In the genomic region with DNA sequence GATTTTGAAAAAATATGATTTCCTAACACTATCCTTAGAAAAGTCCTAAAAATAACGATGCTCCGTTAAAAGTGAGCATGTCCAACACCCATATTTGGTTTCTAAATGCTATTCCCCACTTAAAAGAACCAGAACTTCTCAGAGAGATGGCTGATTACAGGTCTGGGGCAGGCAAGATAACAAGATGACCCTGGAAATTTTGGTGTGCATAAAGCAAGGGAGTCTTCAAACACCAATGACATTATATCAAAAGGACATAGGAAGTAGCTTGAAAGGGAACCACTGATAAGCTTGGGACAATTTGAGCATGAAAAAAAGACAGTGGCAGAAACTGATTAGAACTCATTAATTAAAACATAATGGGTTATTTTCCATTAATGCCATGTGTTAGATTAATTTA, we compare ENCODE assay signal across 1 cellular context.
TF ChIP-seq lines count a peak whose summit lies in the region.

No MANE protein-coding gene starts in this region.

TF ChIP-seq in K562, 482 proteins besides CTCF, POLR2A, EP300 and RAD21 (continued from another document and continues in another):
- TF ChIP-seq, protein P1, sequence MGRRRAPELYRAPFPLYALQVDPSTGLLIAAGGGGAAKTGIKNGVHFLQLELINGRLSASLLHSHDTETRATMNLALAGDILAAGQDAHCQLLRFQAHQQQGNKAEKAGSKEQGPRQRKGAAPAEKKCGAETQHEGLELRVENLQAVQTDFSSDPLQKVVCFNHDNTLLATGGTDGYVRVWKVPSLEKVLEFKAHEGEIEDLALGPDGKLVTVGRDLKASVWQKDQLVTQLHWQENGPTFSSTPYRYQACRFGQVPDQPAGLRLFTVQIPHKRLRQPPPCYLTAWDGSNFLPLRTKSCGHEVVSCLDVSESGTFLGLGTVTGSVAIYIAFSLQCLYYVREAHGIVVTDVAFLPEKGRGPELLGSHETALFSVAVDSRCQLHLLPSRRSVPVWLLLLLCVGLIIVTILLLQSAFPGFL (CRISPR knock-in tag; IDR thresholded peaks at IDR 0.05), result no peak
- TF ChIP-seq HDAC2 (IDR thresholded peaks at IDR 0.05) (0 out of 2 replicates have a peak, but pooled peaks have one; percentile 54), ETS2 (tag; IDR thresholded peaks at IDR 0.05; ENCODE audit: borderline replicate concordance, poor library complexity, severe bottlenecking) (no peak), KAT8 (IDR thresholded peaks at IDR 0.05; ENCODE audit: low read depth) (no peak), PML (IDR thresholded peaks at IDR 0.05; ENCODE audit: low read length) (peak; percentile 82), KHSRP (IDR thresholded peaks at IDR 0.05) (no peak), SMARCA4 (IDR thresholded peaks at IDR 0.05) (peak; percentile 70), NR2C1 (IDR thresholded peaks at IDR 0.05) (peak; percentile 31; the same call in 1 of the 2 replicates), NR2C1 (tag; IDR thresholded peaks at IDR 0.05) (no peak), TCF7 (IDR thresholded peaks at IDR 0.05; ENCODE audit: borderline replicate concordance) (peak; percentile 46; the same call in 1 of the 2 replicates), CBFA2T3 (IDR thresholded peaks at IDR 0.05) (peak; percentile 89), RBM15 (IDR thresholded peaks at IDR 0.05; ENCODE audit: insufficient read depth, low read length) (no peak), KDM1A (IDR thresholded peaks at IDR 0.05) (peak; percentile 85 to 86), ZNF668 (CRISPR knock-in tag; IDR thresholded peaks at IDR 0.05) (no peak), CREM (IDR thresholded peaks at IDR 0.05; ENCODE audit: low read depth) (0 out of 2 replicates have a peak, but pooled peaks have one; percentile 19), SOX6 (IDR thresholded peaks at IDR 0.05) (peak; percentile 62), RCOR1 (IDR thresholded peaks at IDR 0.05; ENCODE audit: borderline replicate concordance in 1 of 2, low read depth in 2 of 2, low read length in 2 of 2) (peak; percentile 22 to 90; a peak in 3 of 4 replicates), TBL1XR1 (IDR thresholded peaks at IDR 0.05; ENCODE audit: low read length in 2 of 2) (peak in 1 of 2 experiments; percentile 63; a peak in 2 of 4 replicates), CCNT2 (IDR thresholded peaks at IDR 0.05; ENCODE audit: borderline replicate concordance, extremely low read depth, insufficient read length, low read depth, low read length) (no peak), HNRNPL (IDR thresholded peaks at IDR 0.05; ENCODE audit: low read depth, low read length) (no peak), NCOR1 (IDR thresholded peaks at IDR 0.05) (peak; percentile 67), RBFOX2 (IDR thresholded peaks at IDR 0.05; ENCODE audit: low read depth, low read length) (no peak), LCOR (CRISPR knock-in tag; IDR thresholded peaks at IDR 0.05) (no peak), HNRNPH1 (optimal IDR thresholded peaks at IDR 0.05; ENCODE audit: low read depth, low read length) (no peak), ZSCAN32 (CRISPR knock-in tag; IDR thresholded peaks at IDR 0.05) (no peak), POLR3A (IDR thresholded peaks at IDR 0.05; ENCODE audit: borderline replicate concordance, extremely low read depth, insufficient read depth, insufficient read length) (no peak), FOXM1 (IDR thresholded peaks at IDR 0.05; ENCODE audit: low read depth) (peak; percentile 56; the same call in 1 of the 2 replicates), FOXM1 (CRISPR knock-in tag; IDR thresholded peaks at IDR 0.05; ENCODE audit: low read depth) (no peak), LEF1 (IDR thresholded peaks at IDR 0.05) (0 out of 2 replicates have a peak, but pooled peaks have one; percentile 38), ZNF584 (CRISPR knock-in tag; IDR thresholded peaks at IDR 0.05; ENCODE audit: low read depth) (no peak), DPF2 (IDR thresholded peaks at IDR 0.05) (peak; percentile 65; the same call in 1 of the 2 replicates), ESRRA (IDR thresholded peaks at IDR 0.05; ENCODE audit: borderline replicate concordance, low read depth) (peak; percentile 19; the same call in 1 of the 2 replicates), XRCC5 (IDR thresholded peaks at IDR 0.05; ENCODE audit: low read depth, low read length) (no peak), CBFA2T2 (conservative IDR thresholded peaks at IDR 0.05) (peak; percentile 79), HCFC1 (IDR thresholded peaks at IDR 0.05; ENCODE audit: low read depth, low read length) (no peak), POLR2AphosphoS5 (IDR thresholded peaks at IDR 0.05; ENCODE audit: control insufficient read depth, insufficient read depth, low read depth, low read length) (peak; percentile 62; the same call in 1 of the 2 replicates), TRIM24 (IDR thresholded peaks at IDR 0.05) (peak in 1 of 2 experiments; percentile 46; a peak in 1 of 4 replicates), ZNF12 (CRISPR knock-in tag; IDR thresholded peaks at IDR 0.05) (no peak), MAFG (tag; conservative IDR thresholded peaks at IDR 0.05) (no peak), ZNF121 (CRISPR knock-in tag; conservative IDR thresholded peaks at IDR 0.05) (no peak), MAFF (IDR thresholded peaks at IDR 0.05; ENCODE audit: low read length) (no peak), ARNT (IDR thresholded peaks at IDR 0.05) (no peak), NEUROD1 (IDR thresholded peaks at IDR 0.05; ENCODE audit: borderline replicate concordance, low read depth, low read length, partially characterized antibody) (no peak), TCF3 (CRISPR knock-in tag; IDR thresholded peaks at IDR 0.05) (peak; percentile 76), SIN3B (IDR thresholded peaks at IDR 0.05; ENCODE audit: low read depth) (no peak), TEAD4 (IDR thresholded peaks at IDR 0.05; ENCODE audit: low read length) (peak; percentile 90), TEAD4 (CRISPR knock-in tag; IDR thresholded peaks at IDR 0.05; ENCODE audit: borderline replicate concordance) (no peak), IFI16 (CRISPR knock-in tag; IDR thresholded peaks at IDR 0.05) (no peak), ADNP (tag; IDR thresholded peaks at IDR 0.05) (0 out of 2 replicates have a peak, but pooled peaks have one; percentile 43), FOXP1 (CRISPR knock-in tag; IDR thresholded peaks at IDR 0.05) (no peak), MXI1 (IDR thresholded peaks at IDR 0.05; ENCODE audit: low read depth, low read length) (no peak), ZNF133 (CRISPR knock-in tag; IDR thresholded peaks at IDR 0.05) (no peak), BHLHE40 (IDR thresholded peaks at IDR 0.05; ENCODE audit: low read length) (no peak), SAP30 (IDR thresholded peaks at IDR 0.05; ENCODE audit: borderline replicate concordance, insufficient read depth, low read depth, low read length, poor library complexity, severe bottlenecking) (no peak), ZFP1 (CRISPR knock-in tag; IDR thresholded peaks at IDR 0.05) (no peak), TAL1 (IDR thresholded peaks at IDR 0.05) (peak; percentile 75)
- TF ChIP-seq, protein P2, sequence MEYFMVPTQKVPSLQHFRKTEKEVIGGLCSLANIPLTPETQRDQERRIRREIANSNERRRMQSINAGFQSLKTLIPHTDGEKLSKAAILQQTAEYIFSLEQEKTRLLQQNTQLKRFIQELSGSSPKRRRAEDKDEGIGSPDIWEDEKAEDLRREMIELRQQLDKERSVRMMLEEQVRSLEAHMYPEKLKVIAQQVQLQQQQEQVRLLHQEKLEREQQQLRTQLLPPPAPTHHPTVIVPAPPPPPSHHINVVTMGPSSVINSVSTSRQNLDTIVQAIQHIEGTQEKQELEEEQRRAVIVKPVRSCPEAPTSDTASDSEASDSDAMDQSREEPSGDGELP (CRISPR knock-in tag; IDR thresholded peaks at IDR 0.05; ENCODE audit: borderline replicate concordance), result no peak
- TF ChIP-seq, protein P3, sequence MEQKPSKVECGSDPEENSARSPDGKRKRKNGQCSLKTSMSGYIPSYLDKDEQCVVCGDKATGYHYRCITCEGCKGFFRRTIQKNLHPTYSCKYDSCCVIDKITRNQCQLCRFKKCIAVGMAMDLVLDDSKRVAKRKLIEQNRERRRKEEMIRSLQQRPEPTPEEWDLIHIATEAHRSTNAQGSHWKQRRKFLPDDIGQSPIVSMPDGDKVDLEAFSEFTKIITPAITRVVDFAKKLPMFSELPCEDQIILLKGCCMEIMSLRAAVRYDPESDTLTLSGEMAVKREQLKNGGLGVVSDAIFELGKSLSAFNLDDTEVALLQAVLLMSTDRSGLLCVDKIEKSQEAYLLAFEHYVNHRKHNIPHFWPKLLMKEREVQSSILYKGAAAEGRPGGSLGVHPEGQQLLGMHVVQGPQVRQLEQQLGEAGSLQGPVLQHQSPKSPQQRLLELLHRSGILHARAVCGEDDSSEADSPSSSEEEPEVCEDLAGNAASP (IDR thresholded peaks at IDR 0.05), result no peak
- TF ChIP-seq, protein P4, sequence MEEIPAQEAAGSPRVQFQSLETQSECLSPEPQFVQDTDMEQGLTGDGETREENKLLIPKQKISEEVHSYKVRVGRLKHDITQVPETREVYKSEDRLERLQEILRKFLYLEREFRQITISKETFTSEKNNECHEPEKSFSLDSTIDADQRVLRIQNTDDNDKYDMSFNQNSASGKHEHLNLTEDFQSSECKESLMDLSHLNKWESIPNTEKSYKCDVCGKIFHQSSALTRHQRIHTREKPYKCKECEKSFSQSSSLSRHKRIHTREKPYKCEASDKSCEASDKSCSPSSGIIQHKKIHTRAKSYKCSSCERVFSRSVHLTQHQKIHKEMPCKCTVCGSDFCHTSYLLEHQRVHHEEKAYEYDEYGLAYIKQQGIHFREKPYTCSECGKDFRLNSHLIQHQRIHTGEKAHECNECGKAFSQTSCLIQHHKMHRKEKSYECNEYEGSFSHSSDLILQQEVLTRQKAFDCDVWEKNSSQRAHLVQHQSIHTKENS (CRISPR knock-in tag; IDR thresholded peaks at IDR 0.05), result no peak
- TF ChIP-seq, protein P5, sequence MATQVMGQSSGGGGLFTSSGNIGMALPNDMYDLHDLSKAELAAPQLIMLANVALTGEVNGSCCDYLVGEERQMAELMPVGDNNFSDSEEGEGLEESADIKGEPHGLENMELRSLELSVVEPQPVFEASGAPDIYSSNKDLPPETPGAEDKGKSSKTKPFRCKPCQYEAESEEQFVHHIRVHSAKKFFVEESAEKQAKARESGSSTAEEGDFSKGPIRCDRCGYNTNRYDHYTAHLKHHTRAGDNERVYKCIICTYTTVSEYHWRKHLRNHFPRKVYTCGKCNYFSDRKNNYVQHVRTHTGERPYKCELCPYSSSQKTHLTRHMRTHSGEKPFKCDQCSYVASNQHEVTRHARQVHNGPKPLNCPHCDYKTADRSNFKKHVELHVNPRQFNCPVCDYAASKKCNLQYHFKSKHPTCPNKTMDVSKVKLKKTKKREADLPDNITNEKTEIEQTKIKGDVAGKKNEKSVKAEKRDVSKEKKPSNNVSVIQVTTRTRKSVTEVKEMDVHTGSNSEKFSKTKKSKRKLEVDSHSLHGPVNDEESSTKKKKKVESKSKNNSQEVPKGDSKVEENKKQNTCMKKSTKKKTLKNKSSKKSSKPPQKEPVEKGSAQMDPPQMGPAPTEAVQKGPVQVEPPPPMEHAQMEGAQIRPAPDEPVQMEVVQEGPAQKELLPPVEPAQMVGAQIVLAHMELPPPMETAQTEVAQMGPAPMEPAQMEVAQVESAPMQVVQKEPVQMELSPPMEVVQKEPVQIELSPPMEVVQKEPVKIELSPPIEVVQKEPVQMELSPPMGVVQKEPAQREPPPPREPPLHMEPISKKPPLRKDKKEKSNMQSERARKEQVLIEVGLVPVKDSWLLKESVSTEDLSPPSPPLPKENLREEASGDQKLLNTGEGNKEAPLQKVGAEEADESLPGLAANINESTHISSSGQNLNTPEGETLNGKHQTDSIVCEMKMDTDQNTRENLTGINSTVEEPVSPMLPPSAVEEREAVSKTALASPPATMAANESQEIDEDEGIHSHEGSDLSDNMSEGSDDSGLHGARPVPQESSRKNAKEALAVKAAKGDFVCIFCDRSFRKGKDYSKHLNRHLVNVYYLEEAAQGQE (CRISPR knock-in tag; IDR thresholded peaks at IDR 0.05; ENCODE audit: low read depth), result no peak
- TF ChIP-seq, protein P6, sequence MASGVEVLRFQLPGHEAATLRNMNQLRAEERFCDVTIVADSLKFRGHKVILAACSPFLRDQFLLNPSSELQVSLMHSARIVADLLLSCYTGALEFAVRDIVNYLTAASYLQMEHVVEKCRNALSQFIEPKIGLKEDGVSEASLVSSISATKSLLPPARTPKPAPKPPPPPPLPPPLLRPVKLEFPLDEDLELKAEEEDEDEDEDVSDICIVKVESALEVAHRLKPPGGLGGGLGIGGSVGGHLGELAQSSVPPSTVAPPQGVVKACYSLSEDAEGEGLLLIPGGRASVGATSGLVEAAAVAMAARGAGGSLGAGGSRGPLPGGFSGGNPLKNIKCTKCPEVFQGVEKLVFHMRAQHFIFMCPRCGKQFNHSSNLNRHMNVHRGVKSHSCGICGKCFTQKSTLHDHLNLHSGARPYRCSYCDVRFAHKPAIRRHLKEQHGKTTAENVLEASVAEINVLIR (CRISPR knock-in tag; IDR thresholded peaks at IDR 0.05), result no peak
- TF ChIP-seq, protein P7, sequence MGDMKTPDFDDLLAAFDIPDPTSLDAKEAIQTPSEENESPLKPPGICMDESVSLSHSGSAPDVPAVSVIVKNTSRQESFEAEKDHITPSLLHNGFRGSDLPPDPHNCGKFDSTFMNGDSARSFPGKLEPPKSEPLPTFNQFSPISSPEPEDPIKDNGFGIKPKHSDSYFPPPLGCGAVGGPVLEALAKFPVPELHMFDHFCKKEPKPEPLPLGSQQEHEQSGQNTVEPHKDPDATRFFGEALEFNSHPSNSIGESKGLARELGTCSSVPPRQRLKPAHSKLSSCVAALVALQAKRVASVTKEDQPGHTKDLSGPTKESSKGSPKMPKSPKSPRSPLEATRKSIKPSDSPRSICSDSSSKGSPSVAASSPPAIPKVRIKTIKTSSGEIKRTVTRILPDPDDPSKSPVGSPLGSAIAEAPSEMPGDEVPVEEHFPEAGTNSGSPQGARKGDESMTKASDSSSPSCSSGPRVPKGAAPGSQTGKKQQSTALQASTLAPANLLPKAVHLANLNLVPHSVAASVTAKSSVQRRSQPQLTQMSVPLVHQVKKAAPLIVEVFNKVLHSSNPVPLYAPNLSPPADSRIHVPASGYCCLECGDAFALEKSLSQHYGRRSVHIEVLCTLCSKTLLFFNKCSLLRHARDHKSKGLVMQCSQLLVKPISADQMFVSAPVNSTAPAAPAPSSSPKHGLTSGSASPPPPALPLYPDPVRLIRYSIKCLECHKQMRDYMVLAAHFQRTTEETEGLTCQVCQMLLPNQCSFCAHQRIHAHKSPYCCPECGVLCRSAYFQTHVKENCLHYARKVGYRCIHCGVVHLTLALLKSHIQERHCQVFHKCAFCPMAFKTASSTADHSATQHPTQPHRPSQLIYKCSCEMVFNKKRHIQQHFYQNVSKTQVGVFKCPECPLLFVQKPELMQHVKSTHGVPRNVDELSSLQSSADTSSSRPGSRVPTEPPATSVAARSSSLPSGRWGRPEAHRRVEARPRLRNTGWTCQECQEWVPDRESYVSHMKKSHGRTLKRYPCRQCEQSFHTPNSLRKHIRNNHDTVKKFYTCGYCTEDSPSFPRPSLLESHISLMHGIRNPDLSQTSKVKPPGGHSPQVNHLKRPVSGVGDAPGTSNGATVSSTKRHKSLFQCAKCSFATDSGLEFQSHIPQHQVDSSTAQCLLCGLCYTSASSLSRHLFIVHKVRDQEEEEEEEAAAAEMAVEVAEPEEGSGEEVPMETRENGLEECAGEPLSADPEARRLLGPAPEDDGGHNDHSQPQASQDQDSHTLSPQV (IDR thresholded peaks at IDR 0.05), result no peak
- TF ChIP-seq, protein P8, sequence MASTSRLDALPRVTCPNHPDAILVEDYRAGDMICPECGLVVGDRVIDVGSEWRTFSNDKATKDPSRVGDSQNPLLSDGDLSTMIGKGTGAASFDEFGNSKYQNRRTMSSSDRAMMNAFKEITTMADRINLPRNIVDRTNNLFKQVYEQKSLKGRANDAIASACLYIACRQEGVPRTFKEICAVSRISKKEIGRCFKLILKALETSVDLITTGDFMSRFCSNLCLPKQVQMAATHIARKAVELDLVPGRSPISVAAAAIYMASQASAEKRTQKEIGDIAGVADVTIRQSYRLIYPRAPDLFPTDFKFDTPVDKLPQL (IDR thresholded peaks at IDR 0.05; ENCODE audit: extremely low read depth, insufficient read length), result no peak
